Comparison of ENCODE assay signal across 1 cellular context in genomic region chr11:107929611-107930200, GRCh38.
A peak's percentile ranks its signal among the peaks of the same experiment; 100 is the strongest.
TF ChIP-seq lines count a peak whose summit lies in the region.

No MANE protein-coding gene starts in this region.

TF ChIP-seq in GM12878, 131 proteins besides CTCF, POLR2A, EP300 and RAD21 (continued from another document):
- TF ChIP-seq BRCA1 (IDR thresholded peaks at IDR 0.05; ENCODE audit: low read depth, low read length) (no peak), GATAD2B (conservative IDR thresholded peaks at IDR 0.05; ENCODE audit: low read depth) (no peak), SRF (IDR thresholded peaks at IDR 0.05; ENCODE audit: low read depth in 2 of 2, low read length in 2 of 2) (no peak), PRDM15 (CRISPR knock-in tag; IDR thresholded peaks at IDR 0.05) (no peak), NRF1 (conservative IDR thresholded peaks at IDR 0.05; ENCODE audit: low read depth, low read length) (no peak), POLR2AphosphoS5 (IDR thresholded peaks at IDR 0.05; ENCODE audit: low read length) (no peak), ETV6 (conservative IDR thresholded peaks at IDR 0.05 in 1 of 2, IDR thresholded peaks at IDR 0.05 in 1 of 2; ENCODE audit: borderline replicate concordance in 1 of 2, low read depth in 1 of 2) (no peak), TBL1XR1 (IDR thresholded peaks at IDR 0.05; ENCODE audit: low read depth, low read length) (no peak), SPI1 (IDR thresholded peaks at IDR 0.05; ENCODE audit: borderline replicate concordance, insufficient read depth, low read depth, low read length) (peak; percentile 8; the same call in 1 of the 2 replicates), SKIL (IDR thresholded peaks at IDR 0.05; ENCODE audit: low read depth, poor library complexity, severe bottlenecking) (no peak), ZZZ3 (IDR thresholded peaks at IDR 0.05; ENCODE audit: control insufficient read depth, insufficient read length, low read depth) (no peak), STAT3 (IDR thresholded peaks at IDR 0.05; ENCODE audit: low read depth, low read length) (no peak), ZBTB40 (IDR thresholded peaks at IDR 0.05; ENCODE audit: borderline replicate concordance) (no peak), RUNX3 (IDR thresholded peaks at IDR 0.05; ENCODE audit: low read length) (peak; percentile 5; the same call in 1 of the 2 replicates), KAT2A (conservative IDR thresholded peaks at IDR 0.05; ENCODE audit: control insufficient read depth, low read depth, low read length) (no peak), ZBED1 (IDR thresholded peaks at IDR 0.05; ENCODE audit: borderline replicate concordance) (no peak), MTA3 (IDR thresholded peaks at IDR 0.05; ENCODE audit: borderline replicate concordance, low read length) (no peak), YY1 (IDR thresholded peaks at IDR 0.05; ENCODE audit: low read depth, low read length) (peak; percentile 92)
